ENCODE assay signal across 24 cellular contexts in genomic region chr10:43336061-43336460, GRCh38. TPM values are rescaled to one million over a fixed set of nuclear protein-coding genes. Genes with fewer than 3 reads are reported as not detected.
"Had no signal": no experiment of that assay in that cellular context is flagged by ENCODE, and none has a peak within 500 bp of the region (broad histone marks: within the 10 kb centered on the region; RNA-seq: fewer than 3 reads in every experiment).

No MANE protein-coding gene starts in this region.

- H3K4me3 ChIP-seq: Peyer's patch had no signal

- DNase-seq: activated CD4-positive, alpha-beta memory T cell treated with anti-CD3 and anti-CD28 coated beads for 36 hours; activated CD4-positive, alpha-beta T cell treated with anti-CD3 and anti-CD28 coated beads for 1 hour; activated CD4-positive, alpha-beta T cell treated with anti-CD3 and anti-CD28 coated beads, Interleukin-2, amount 10 ng/mL, durations not matched to agents 7 days and 5 days; activated CD8-positive, alpha-beta memory T cell treated with anti-CD3 and anti-CD28 coated beads for 24 hours; activated effector memory CD4-positive, alpha-beta T cell treated with anti-CD3 and anti-CD28 coated beads, Interleukin-2, amount 50 U/mL, for 16 hours; activated naive CD4-positive, alpha-beta T cell treated with Interleukin-2 at 50 U/mL for 16 hours; activated T-cell treated with anti-CD3 and anti-CD28 coated beads, Interleukin-2, amount 50 U/mL, for 4 hours; amygdala; Kasumi-1; NCI-H1105 treated with DMSO at 0.1 percent for 48 hours; NCI-H1436 treated with DMSO at 0.1 percent for 48 hours; NCI-H187; NCI-H2081; NCI-H446; NCI-H524; Peyer's patch; SHP77 had no signal

- H3K36me3 ChIP-seq: Peyer's patch had no signal

- H3K9me3 Mint-ChIP-seq: activated CD4-positive, alpha-beta T cell treated with anti-CD3 and anti-CD28 coated beads, Interleukin-2, amount 10 ng/mL, durations not matched to agents 7 days and 5 days; activated naive CD4-positive, alpha-beta T cell treated with anti-CD3 and anti-CD28 coated beads, Interleukin-2, amount 50 U/mL, for 72 hours; activated T-cell treated with anti-CD3 and anti-CD28 coated beads, Interleukin-2, amount 50 U/mL, for 4 hours; T-helper 1 cell treated with Interleukin-12 subunit alpha and Interleukin-12 subunit beta and Interleukin-4 antibody, amounts not matched to agents 30 μg/mL and 1 μg/mL, for 36 hours; WTC11 had no signal

- H3K36me3 Mint-ChIP-seq: activated CD4-positive, alpha-beta memory T cell treated with anti-CD3 and anti-CD28 coated beads for 36 hours; activated naive CD4-positive, alpha-beta T cell treated with anti-CD3 and anti-CD28 coated beads, Interleukin-2, amount 50 U/mL, for 72 hours; brain; WTC11 had no signal

- ATAC-seq: activated naive CD4-positive, alpha-beta T cell treated with anti-CD3 and anti-CD28 coated beads, Interleukin-2, amount 50 U/mL, for 72 hours; activated T-cell treated with anti-CD3 and anti-CD28 coated beads, Interleukin-2, amount 50 U/mL, for 4 hours had no signal

- H3K27me3 ChIP-seq: Peyer's patch had no signal

- H3K4me3 Mint-ChIP-seq: activated CD4-positive, alpha-beta memory T cell treated with anti-CD3 and anti-CD28 coated beads for 36 hours; activated CD4-positive, alpha-beta T cell treated with anti-CD3 and anti-CD28 coated beads, Interleukin-2, amount 10 ng/mL, durations not matched to agents 7 days and 5 days; activated T-cell treated with anti-CD3 and anti-CD28 coated beads, Interleukin-2, amount 50 U/mL, for 4 hours; brain; T-helper 1 cell treated with Interleukin-12 subunit alpha and Interleukin-12 subunit beta and Interleukin-4 antibody, amounts not matched to agents 30 μg/mL and 1 μg/mL, for 36 hours; WTC11 had no signal

- H3K27ac Mint-ChIP-seq: activated CD4-positive, alpha-beta memory T cell treated with anti-CD3 and anti-CD28 coated beads for 36 hours; activated CD4-positive, alpha-beta T cell treated with anti-CD3 and anti-CD28 coated beads, Interleukin-2, amount 10 ng/mL, durations not matched to agents 7 days and 5 days; activated naive CD4-positive, alpha-beta T cell treated with anti-CD3 and anti-CD28 coated beads, Interleukin-2, amount 50 U/mL, for 72 hours; brain; T-helper 1 cell treated with Interleukin-12 subunit alpha and Interleukin-12 subunit beta and Interleukin-4 antibody, amounts not matched to agents 30 μg/mL and 1 μg/mL, for 36 hours had no signal

- H3K9me3 ChIP-seq: Peyer's patch had no signal

- H3K27ac ChIP-seq: Peyer's patch, RWPE1 had no signal

- H3K27me3 Mint-ChIP-seq: activated CD4-positive, alpha-beta memory T cell treated with anti-CD3 and anti-CD28 coated beads for 36 hours had no signal

RNA-seq across cellular contexts. Expression of gene FXYD4, which starts 35.4 kb away (rescaled TPM):
- total RNA-seq: activated CD4-positive, alpha-beta memory T cell treated with anti-CD3 and anti-CD28 coated beads for 36 hours; activated CD4-positive, alpha-beta T cell treated with anti-CD3 and anti-CD28 coated beads, Interleukin-2, amount 10 ng/mL, durations not matched to agents 7 days and 5 days; activated naive CD4-positive, alpha-beta T cell treated with anti-CD3 and anti-CD28 coated beads, Interleukin-2, amount 50 U/mL, for 72 hours; activated T-cell treated with anti-CD3 and anti-CD28 coated beads, Interleukin-2, amount 50 U/mL, for 4 hours; astrocyte; Peyer's patch; SK-MEL-5; WTC11 had no signal
